In the genomic region with DNA sequence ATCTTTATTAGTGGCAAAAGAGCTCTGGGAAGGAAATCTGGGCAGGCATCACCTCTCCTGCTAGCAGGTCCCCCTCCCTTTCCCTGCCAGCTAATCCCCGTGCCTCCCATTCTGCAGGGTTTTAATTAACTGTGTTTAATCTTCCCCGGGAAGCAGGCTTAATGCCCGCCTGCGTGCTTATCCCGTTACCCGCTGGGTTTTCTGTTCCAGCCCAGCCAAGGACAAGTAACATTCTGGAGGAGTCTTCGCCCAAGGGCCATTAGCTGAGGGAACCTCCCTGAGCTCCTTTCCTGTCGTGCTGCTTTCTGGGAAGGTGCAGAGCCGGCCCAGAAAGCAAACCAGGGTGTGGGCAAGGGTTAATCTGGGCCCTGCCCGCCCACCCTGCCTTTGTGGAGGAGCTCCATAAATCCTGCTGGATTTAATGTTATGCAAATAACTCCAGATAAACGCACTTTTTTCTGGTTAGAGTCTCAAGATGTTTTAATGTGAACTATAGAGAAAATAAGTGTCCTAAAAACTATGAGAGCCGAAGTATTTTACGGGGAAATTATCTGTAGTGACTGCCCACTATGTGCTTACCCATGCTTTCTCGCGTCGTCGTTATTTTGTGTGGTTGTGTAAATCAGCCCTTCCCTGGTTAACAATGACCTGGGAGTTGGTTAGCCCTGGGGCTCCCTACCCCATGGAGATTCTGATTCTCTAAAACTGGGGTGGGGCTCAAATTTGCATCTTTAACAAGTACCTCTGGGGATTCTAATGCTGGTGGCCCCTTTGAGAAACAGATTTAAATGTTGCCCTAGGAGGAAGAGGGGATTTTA, we compare ENCODE assay signal across 1 cellular context.
A peak's percentile ranks its signal among the peaks of the same experiment; 100 is the strongest.
TF ChIP-seq lines count a peak whose summit lies in the region.

No MANE protein-coding gene starts in this region.

TF ChIP-seq in GM23338, 12 proteins besides CTCF, POLR2A, EP300 and RAD21 (continued from another document):
- no peak for TF ChIP-seq REST (IDR thresholded peaks at IDR 0.05; ENCODE audit: unreplicated experiment)
- peak; percentile 69 for TF ChIP-seq NANOG (IDR thresholded peaks at IDR 0.05; ENCODE audit: borderline replicate concordance)
- TF ChIP-seq ZNF114 (CRISPR knock-in tag; IDR thresholded peaks at IDR 0.05): no peak
- no peak for TF ChIP-seq STAT1 (IDR thresholded peaks at IDR 0.05; ENCODE audit: unreplicated experiment)
- TF ChIP-seq CREB1 (CRISPR knock-in tag; IDR thresholded peaks at IDR 0.05; ENCODE audit: low read depth): 0 out of 2 replicates have a peak, but pooled peaks have one; percentile 24
- TF ChIP-seq POLR2AphosphoS5 (IDR thresholded peaks at IDR 0.05; ENCODE audit: low read depth): no peak; the same call in 1 of the 2 replicates
- no peak for TF ChIP-seq JUNB (IDR thresholded peaks at IDR 0.05; ENCODE audit: unreplicated experiment)
- no peak for TF ChIP-seq ZNF331 (CRISPR knock-in tag; IDR thresholded peaks at IDR 0.05; ENCODE audit: low read depth)
- TF ChIP-seq EZH2phosphoT487 (IDR thresholded peaks at IDR 0.05; ENCODE audit: unreplicated experiment): no peak
- no peak for TF ChIP-seq EZH2 (IDR thresholded peaks at IDR 0.05; ENCODE audit: low read depth, unreplicated experiment)
- peak; percentile 31; the same call in 1 of the 2 replicates for TF ChIP-seq ZNF462 (CRISPR knock-in tag; IDR thresholded peaks at IDR 0.05)
